Comparison of ENCODE assay signal across 8 cellular contexts in genomic region chr17:77363821-77364361, GRCh38.
A peak's percentile ranks its signal among the peaks of the same experiment; 100 is the strongest.
DNase-seq lines count a peak whose midpoint lies in the region; ATAC-seq and TF ChIP-seq lines count a peak whose summit lies in the region.

No MANE protein-coding gene starts in this region.

- peak overlapping the region; percentile 27 for H3K27ac Mint-ChIP-seq in activated T-cell treated with anti-CD3 and anti-CD28 coated beads, Interleukin-2, amount 50 U/mL, for 24 hours

- intact Hi-C loops in cardiac septum (cut with DNase I) = no loop called here

- ATAC-seq in GM18873 (IDR thresholded peaks at IDR 0.05; ENCODE audit: low FRiP score, unreplicated experiment) = no peak

- POLR2A ChIA-PET in GM10248 (lab: Yijun Ruan, JAX) = no interaction called here

- peaks cover 50% of the 10 kb centered on the region for H3K4me1 Mint-ChIP-seq in activated T-cell treated with anti-CD3 and anti-CD28 coated beads, Interleukin-2, amount 50 U/mL, for 24 hours (ENCODE audit: low read depth)

- no peaks in the 10 kb centered on the region for H3K9me3 Mint-ChIP-seq in activated T-cell treated with anti-CD3 and anti-CD28 coated beads, Interleukin-2, amount 50 U/mL, for 24 hours

- H3K4me3 Mint-ChIP-seq in activated T-cell treated with anti-CD3 and anti-CD28 coated beads, Interleukin-2, amount 50 U/mL, for 24 hours = peak overlapping the region; percentile 43

- CTCF ChIA-PET in GM10248 (lab: Yijun Ruan, JAX) = no interaction called here

- H3K36me3 Mint-ChIP-seq in activated T-cell treated with anti-CD3 and anti-CD28 coated beads, Interleukin-2, amount 50 U/mL, for 24 hours (ENCODE audit: low read depth) = no peaks in the 10 kb centered on the region

- H3K27me3 Mint-ChIP-seq in activated T-cell treated with anti-CD3 and anti-CD28 coated beads, Interleukin-2, amount 50 U/mL, for 24 hours = no peaks in the 10 kb centered on the region

- peak; percentile 57 for DNase-seq in GM03348 (ENCODE audit: low spot score)
- no peak for DNase-seq in activated T-cell treated with anti-CD3 and anti-CD28 coated beads, Interleukin-2, amount 50 U/mL, for 24 hours
- DNase-seq in cardiac septum (ENCODE audit: low spot score) = peak; percentile 76
- peak; percentile 43 for DNase-seq in stimulated activated CD4-positive, alpha-beta T cell treated with anti-CD3 and anti-CD28 coated beads, Interleukin-2, amount 100 ng/mL, for 4 hours (ENCODE audit: low read depth)
- DNase-seq in GM10248 (ENCODE audit: extremely low spot score) = no peak
- DNase-seq in NCI-H526 treated with DMSO at 0.1 percent for 48 hours (lab: John Stamatoyannopoulos, UW) = no peak
- no peak for DNase-seq in GDM1 (lab: John Stamatoyannopoulos, UW)

- TF ChIP-seq CTCF in GM10248 (IDR thresholded peaks at IDR 0.05; ENCODE audit: control extremely low read depth, extremely low read depth, low read depth, missing control alignments) = no peak

Comparison
In these comparisons a context has a peak if more than half of its experiments do, and no peak if none do; other contexts are left out.
1. DNase-seq: peak in GM03348 (single experiment), cardiac septum (single experiment) and stimulated activated CD4-positive, alpha-beta T cell treated with anti-CD3 and anti-CD28 coated beads, Interleukin-2, amount 100 ng/mL, for 4 hours (single experiment); none in activated T-cell treated with anti-CD3 and anti-CD28 coated beads, Interleukin-2, amount 50 U/mL, for 24 hours (single experiment), GM10248 (single experiment), NCI-H526 treated with DMSO at 0.1 percent for 48 hours (single experiment) and GDM1 (single experiment).